ENCODE assay signal across 4 cellular contexts in genomic region chr22:43714104-43714503, GRCh38.
"Had no signal": no experiment of that assay in that cellular context is flagged by ENCODE, and none has a peak within 500 bp of the region (broad histone marks: within the 10 kb centered on the region; RNA-seq: fewer than 3 reads in every experiment).

No MANE protein-coding gene starts in this region.

- H3K4me3 ChIP-seq: K562 had no signal

- ATAC-seq: HepG2, K562 had no signal

- H3K27ac ChIP-seq: HL-60, KMS-11 had no signal
